ENCODE assay signal across 6 cellular contexts in the genomic region with DNA sequence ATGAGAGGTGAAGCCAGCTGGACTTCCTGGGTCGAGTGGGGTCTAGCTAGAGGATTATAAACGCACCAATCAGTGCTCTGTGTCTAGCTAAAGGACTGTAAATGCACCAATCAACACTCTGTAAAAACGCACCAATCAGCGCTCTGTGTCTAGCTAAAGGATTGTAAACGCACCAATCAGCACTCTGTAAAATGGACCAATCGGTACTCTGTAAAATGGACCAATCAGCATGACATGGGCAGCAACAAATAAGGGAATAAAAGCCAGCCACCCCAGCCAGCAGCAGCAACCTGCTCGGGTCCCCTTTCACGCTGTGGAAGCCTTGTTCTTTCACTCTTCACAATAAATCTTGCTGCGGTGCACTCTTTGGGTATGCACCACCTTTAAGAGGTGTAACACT. TPM values are rescaled to one million over a fixed set of nuclear protein-coding genes. Genes with fewer than 3 reads are reported as not detected.
DNase-seq lines count a peak whose midpoint lies in the region; ATAC-seq lines count a peak whose summit lies in the region.
"Not testable (repeated sequence)": the region's sequence is repeated elsewhere in the genome, so short reads cannot be mapped to it uniquely, and the experiment has no call there.

No MANE protein-coding gene starts in this region.

- H3K27me3 Mint-ChIP-seq in T-helper 17 cell; activated CD4-positive, alpha-beta T cell treated with anti-CD3 and anti-CD28 coated beads, Interleukin-2, amount 10 ng/mL, durations not matched to agents 24 days and 14 days; activated CD8-positive, alpha-beta T cell treated with anti-CD3 and anti-CD28 coated beads, Interleukin-2, amount 10 ng/mL, durations not matched to agents 7 days and 5 days (ENCODE audit: low read depth); activated T-helper 1 cell treated with anti-CD3 and anti-CD28 coated beads, Interleukin-12 subunit alpha, Interleukin-12 subunit beta, Interleukin-2, Interleukin-4 antibody, amounts not matched to agents 30 ng/mL and 10 ng/mL and 1 ng/mL, durations not matched to agents 14 hours and 24 hours and 36 hours (ENCODE audit: insufficient read depth); activated naive CD8-positive, alpha-beta T cell treated with anti-CD3 and anti-CD28 coated beads, Interleukin-2, amount 10 ng/mL, durations not matched to agents 7 days and 5 days; natural killer cell treated with Interleukin-12 subunit alpha and Interleukin-12 subunit beta and Interleukin-15 and Interleukin-18, amount 100 ng/mL, for 72 hours: not testable (repeated sequence)

- peak overlapping the region; percentile 83 for H3K27ac Mint-ChIP-seq in T-helper 17 cell
- H3K27ac Mint-ChIP-seq in activated CD4-positive, alpha-beta T cell treated with anti-CD3 and anti-CD28 coated beads, Interleukin-2, amount 10 ng/mL, durations not matched to agents 24 days and 14 days: peak overlapping the region; percentile 21
- not testable (repeated sequence) for H3K27ac Mint-ChIP-seq in activated CD8-positive, alpha-beta T cell treated with anti-CD3 and anti-CD28 coated beads, Interleukin-2, amount 10 ng/mL, durations not matched to agents 7 days and 5 days; activated naive CD8-positive, alpha-beta T cell treated with anti-CD3 and anti-CD28 coated beads, Interleukin-2, amount 10 ng/mL, durations not matched to agents 7 days and 5 days
- H3K27ac Mint-ChIP-seq in activated T-helper 1 cell treated with anti-CD3 and anti-CD28 coated beads, Interleukin-12 subunit alpha, Interleukin-12 subunit beta, Interleukin-2, Interleukin-4 antibody, amounts not matched to agents 30 ng/mL and 10 ng/mL and 1 ng/mL, durations not matched to agents 14 hours and 24 hours and 36 hours: peak overlapping the region; percentile 83
- peak overlapping the region in 1 of 2 donors; percentile 40 for H3K27ac Mint-ChIP-seq in natural killer cell treated with Interleukin-12 subunit alpha and Interleukin-12 subunit beta and Interleukin-15 and Interleukin-18, amount 100 ng/mL, for 72 hours

- CTCF ChIA-PET in activated CD8-positive, alpha-beta T cell treated with anti-CD3 and anti-CD28 coated beads, Interleukin-2, amount 10 ng/mL, durations not matched to agents 7 days and 5 days (lab: Charles Lee): not testable (repeated sequence)

- intact Hi-C loops in activated CD4-positive, alpha-beta T cell treated with anti-CD3 and anti-CD28 coated beads, Interleukin-2, amount 10 ng/mL, durations not matched to agents 24 days and 14 days (cut with micrococcal nuclease); activated T-helper 1 cell treated with anti-CD3 and anti-CD28 coated beads, Interleukin-12 subunit alpha, Interleukin-12 subunit beta, Interleukin-2, Interleukin-4 antibody, amounts not matched to agents 30 ng/mL and 10 ng/mL and 1 ng/mL, durations not matched to agents 14 hours and 24 hours and 36 hours (cut with micrococcal nuclease): not testable (repeated sequence)

- ATAC-seq in T-helper 17 cell; activated CD8-positive, alpha-beta T cell treated with anti-CD3 and anti-CD28 coated beads, Interleukin-2, amount 10 ng/mL, durations not matched to agents 7 days and 5 days; activated naive CD8-positive, alpha-beta T cell treated with anti-CD3 and anti-CD28 coated beads, Interleukin-2, amount 10 ng/mL, durations not matched to agents 7 days and 5 days (ENCODE audit: low read depth); natural killer cell treated with Interleukin-12 subunit alpha and Interleukin-12 subunit beta and Interleukin-15 and Interleukin-18, amount 100 ng/mL, for 72 hours: not testable (repeated sequence)

- H3K9me3 ChIP-seq in T-helper 17 cell (ENCODE audit: control insufficient read depth, low read length, poor library complexity, severe bottlenecking): not testable (repeated sequence)

- POLR2A ChIA-PET in activated CD8-positive, alpha-beta T cell treated with anti-CD3 and anti-CD28 coated beads, Interleukin-2, amount 10 ng/mL, durations not matched to agents 7 days and 5 days (lab: Charles Lee): not testable (repeated sequence)
- POLR2A ChIA-PET in activated naive CD8-positive, alpha-beta T cell treated with anti-CD3 and anti-CD28 coated beads, Interleukin-2, amount 10 ng/mL, durations not matched to agents 7 days and 5 days (lab: Charles Lee): interaction anchor here (0.7 to 0.9 kb wide), 2 partner anchors 16 to 133 kb away, joined by 3 read pairs; no protein-coding TSS in a partner anchor

- H3K36me3 Mint-ChIP-seq in T-helper 17 cell (ENCODE audit: low read depth): peaks cover 10% of the 10 kb centered on the region
- H3K36me3 Mint-ChIP-seq in activated CD4-positive, alpha-beta T cell treated with anti-CD3 and anti-CD28 coated beads, Interleukin-2, amount 10 ng/mL, durations not matched to agents 24 days and 14 days (ENCODE audit: low read depth): peaks cover 24% of the 10 kb centered on the region
- H3K36me3 Mint-ChIP-seq in activated CD8-positive, alpha-beta T cell treated with anti-CD3 and anti-CD28 coated beads, Interleukin-2, amount 10 ng/mL, durations not matched to agents 7 days and 5 days (ENCODE audit: low read depth): peaks cover 55% of the 10 kb centered on the region
- H3K36me3 Mint-ChIP-seq in activated T-helper 1 cell treated with anti-CD3 and anti-CD28 coated beads, Interleukin-12 subunit alpha, Interleukin-12 subunit beta, Interleukin-2, Interleukin-4 antibody, amounts not matched to agents 30 ng/mL and 10 ng/mL and 1 ng/mL, durations not matched to agents 14 hours and 24 hours and 36 hours (ENCODE audit: low read depth): peaks cover 28% of the 10 kb centered on the region
- peaks cover 56% of the 10 kb centered on the region for H3K36me3 Mint-ChIP-seq in activated naive CD8-positive, alpha-beta T cell treated with anti-CD3 and anti-CD28 coated beads, Interleukin-2, amount 10 ng/mL, durations not matched to agents 7 days and 5 days
- H3K36me3 Mint-ChIP-seq in natural killer cell treated with Interleukin-12 subunit alpha and Interleukin-12 subunit beta and Interleukin-15 and Interleukin-18, amount 100 ng/mL, for 72 hours: not testable (repeated sequence)

- H3K9me3 Mint-ChIP-seq in activated CD4-positive, alpha-beta T cell treated with anti-CD3 and anti-CD28 coated beads, Interleukin-2, amount 10 ng/mL, durations not matched to agents 24 days and 14 days; activated CD8-positive, alpha-beta T cell treated with anti-CD3 and anti-CD28 coated beads, Interleukin-2, amount 10 ng/mL, durations not matched to agents 7 days and 5 days (ENCODE audit: insufficient read depth); activated T-helper 1 cell treated with anti-CD3 and anti-CD28 coated beads, Interleukin-12 subunit alpha, Interleukin-12 subunit beta, Interleukin-2, Interleukin-4 antibody, amounts not matched to agents 30 ng/mL and 10 ng/mL and 1 ng/mL, durations not matched to agents 14 hours and 24 hours and 36 hours; activated naive CD8-positive, alpha-beta T cell treated with anti-CD3 and anti-CD28 coated beads, Interleukin-2, amount 10 ng/mL, durations not matched to agents 7 days and 5 days; natural killer cell treated with Interleukin-12 subunit alpha and Interleukin-12 subunit beta and Interleukin-15 and Interleukin-18, amount 100 ng/mL, for 72 hours: not testable (repeated sequence)

- DNase-seq in T-helper 17 cell; activated CD4-positive, alpha-beta T cell treated with anti-CD3 and anti-CD28 coated beads, Interleukin-2, amount 10 ng/mL, durations not matched to agents 24 days and 14 days; activated T-helper 1 cell treated with anti-CD3 and anti-CD28 coated beads, Interleukin-12 subunit alpha, Interleukin-12 subunit beta, Interleukin-2, Interleukin-4 antibody, amounts not matched to agents 30 ng/mL and 10 ng/mL and 1 ng/mL, durations not matched to agents 14 hours and 24 hours and 36 hours (ENCODE audit: low spot score); activated naive CD8-positive, alpha-beta T cell treated with anti-CD3 and anti-CD28 coated beads, Interleukin-2, amount 10 ng/mL, durations not matched to agents 7 days and 5 days; natural killer cell treated with Interleukin-12 subunit alpha and Interleukin-12 subunit beta and Interleukin-15 and Interleukin-18, amount 100 ng/mL, for 72 hours (ENCODE audit: low spot score): not testable (repeated sequence)
- DNase-seq in activated CD8-positive, alpha-beta T cell treated with anti-CD3 and anti-CD28 coated beads, Interleukin-2, amount 10 ng/mL, durations not matched to agents 7 days and 5 days: peak; percentile 20

- peaks cover 60% of the 10 kb centered on the region for H3K4me1 Mint-ChIP-seq in T-helper 17 cell
- peaks cover 70% of the 10 kb centered on the region for H3K4me1 Mint-ChIP-seq in activated CD4-positive, alpha-beta T cell treated with anti-CD3 and anti-CD28 coated beads, Interleukin-2, amount 10 ng/mL, durations not matched to agents 24 days and 14 days
- H3K4me1 Mint-ChIP-seq in activated CD8-positive, alpha-beta T cell treated with anti-CD3 and anti-CD28 coated beads, Interleukin-2, amount 10 ng/mL, durations not matched to agents 7 days and 5 days (ENCODE audit: low read depth): peaks cover 67% of the 10 kb centered on the region
- H3K4me1 Mint-ChIP-seq in activated T-helper 1 cell treated with anti-CD3 and anti-CD28 coated beads, Interleukin-12 subunit alpha, Interleukin-12 subunit beta, Interleukin-2, Interleukin-4 antibody, amounts not matched to agents 30 ng/mL and 10 ng/mL and 1 ng/mL, durations not matched to agents 14 hours and 24 hours and 36 hours (ENCODE audit: low read depth): peaks cover 83% of the 10 kb centered on the region
- peaks cover 51% of the 10 kb centered on the region for H3K4me1 Mint-ChIP-seq in activated naive CD8-positive, alpha-beta T cell treated with anti-CD3 and anti-CD28 coated beads, Interleukin-2, amount 10 ng/mL, durations not matched to agents 7 days and 5 days
- peaks cover 49 to 59% of the 10 kb centered on the region in 2 donors for H3K4me1 Mint-ChIP-seq in natural killer cell treated with Interleukin-12 subunit alpha and Interleukin-12 subunit beta and Interleukin-15 and Interleukin-18, amount 100 ng/mL, for 72 hours (ENCODE audit: low read depth in 2 of 2)

- H3K4me3 Mint-ChIP-seq in T-helper 17 cell; activated CD4-positive, alpha-beta T cell treated with anti-CD3 and anti-CD28 coated beads, Interleukin-2, amount 10 ng/mL, durations not matched to agents 24 days and 14 days; activated CD8-positive, alpha-beta T cell treated with anti-CD3 and anti-CD28 coated beads, Interleukin-2, amount 10 ng/mL, durations not matched to agents 7 days and 5 days; activated T-helper 1 cell treated with anti-CD3 and anti-CD28 coated beads, Interleukin-12 subunit alpha, Interleukin-12 subunit beta, Interleukin-2, Interleukin-4 antibody, amounts not matched to agents 30 ng/mL and 10 ng/mL and 1 ng/mL, durations not matched to agents 14 hours and 24 hours and 36 hours: not testable (repeated sequence)
- H3K4me3 Mint-ChIP-seq in activated naive CD8-positive, alpha-beta T cell treated with anti-CD3 and anti-CD28 coated beads, Interleukin-2, amount 10 ng/mL, durations not matched to agents 7 days and 5 days: peak overlapping the region; percentile 9
- H3K4me3 Mint-ChIP-seq in natural killer cell treated with Interleukin-12 subunit alpha and Interleukin-12 subunit beta and Interleukin-15 and Interleukin-18, amount 100 ng/mL, for 72 hours: peak overlapping the region; percentile 29

RNA-seq across cellular contexts. Expression of a gene that starts 26.1 kb away (rescaled TPM):
- total RNA-seq in T-helper 17 cell: 10 to 100 TPM; 35.4 to 42.0 TPM
- total RNA-seq in activated CD4-positive, alpha-beta T cell treated with anti-CD3 and anti-CD28 coated beads, Interleukin-2, amount 10 ng/mL, durations not matched to agents 24 days and 14 days: 13.5 and 13.8 TPM in 2 replicates
- total RNA-seq in activated CD8-positive, alpha-beta T cell treated with anti-CD3 and anti-CD28 coated beads, Interleukin-2, amount 10 ng/mL, durations not matched to agents 7 days and 5 days: 10 to 100 TPM; 50.8 to 53.1 TPM
- 16.6 and 16.7 TPM in 2 replicates for total RNA-seq in activated T-helper 1 cell treated with anti-CD3 and anti-CD28 coated beads, Interleukin-12 subunit alpha, Interleukin-12 subunit beta, Interleukin-2, Interleukin-4 antibody, amounts not matched to agents 30 ng/mL and 10 ng/mL and 1 ng/mL, durations not matched to agents 14 hours and 24 hours and 36 hours
- total RNA-seq in activated naive CD8-positive, alpha-beta T cell treated with anti-CD3 and anti-CD28 coated beads, Interleukin-2, amount 10 ng/mL, durations not matched to agents 7 days and 5 days: 10 to 100 TPM; 45.3 to 48.1 TPM
- 10 to 100 TPM; 20.5 to 47.5 TPM for total RNA-seq in natural killer cell treated with Interleukin-12 subunit alpha and Interleukin-12 subunit beta and Interleukin-15 and Interleukin-18, amount 100 ng/mL, for 72 hours
